15 cellular contexts compared by ENCODE assay signal in the genomic region with DNA sequence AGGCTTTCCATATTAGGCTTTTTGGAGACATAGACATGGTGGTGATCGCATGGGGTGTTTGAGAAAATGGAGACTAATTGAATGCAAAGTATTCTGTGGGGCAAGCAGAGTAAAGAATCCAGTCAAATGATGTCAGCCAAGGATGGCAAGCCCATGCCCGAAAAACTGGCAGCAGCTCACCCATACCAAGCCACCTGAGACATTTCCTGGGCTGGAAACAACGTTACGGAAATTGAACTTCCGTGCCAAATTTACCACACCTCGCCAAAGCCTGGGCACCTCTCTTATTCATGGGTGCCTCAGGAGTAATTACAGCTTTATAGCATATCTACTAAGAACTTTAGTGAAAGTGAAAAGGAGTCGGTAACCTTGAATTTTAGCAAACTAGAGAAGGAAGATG.
DNase-seq lines count a peak whose midpoint lies in the region; ATAC-seq and TF ChIP-seq lines count a peak whose summit lies in the region.
"Had no signal": no experiment of that assay in that cellular context is flagged by ENCODE, and none has a peak within 500 bp of the region (broad histone marks: within the 10 kb centered on the region; RNA-seq: fewer than 3 reads in every experiment).

No MANE protein-coding gene starts in this region.

- TF ChIP-seq CTCF in breast epithelium (IDR thresholded peaks at IDR 0.05) (no peak), fibroblast of lung (conservative IDR thresholded peaks at IDR 0.05 in 1 of 2, IDR thresholded peaks at IDR 0.05 in 1 of 2; ENCODE audit: low read depth in 1 of 2, low read length in 2 of 2) (no peak), sigmoid colon (IDR thresholded peaks at IDR 0.05) (no peak), WERI-Rb-1 (IDR thresholded peaks at IDR 0.05; ENCODE audit: low read depth, low read length) (no peak)

- H3K36me3 ChIP-seq in breast epithelium (no peaks in the 10 kb centered on the region), fibroblast of lung (ENCODE audit: control insufficient read depth, insufficient read depth, low read length) (no peaks in the 10 kb centered on the region), sigmoid colon (peaks cover 0 to 8% (median 0%) of the 10 kb centered on the region in 4 donors), urinary bladder (ENCODE audit: insufficient read depth) (peaks cover 1% of the 10 kb centered on the region), WERI-Rb-1 (no peaks in the 10 kb centered on the region)
- H3K36me3 ChIP-seq: pancreas had no signal

- H4K20me1 ChIP-seq in fibroblast of lung (ENCODE audit: control insufficient read depth, extremely low read depth, insufficient read depth, low read length): no peaks in the 10 kb centered on the region

- H3K4me1 ChIP-seq in breast epithelium (peaks cover 1 to 28% of the 10 kb centered on the region in 2 donors), fibroblast of lung (ENCODE audit: control insufficient read depth, extremely low read depth, insufficient read depth, low read length) (peaks cover 8% of the 10 kb centered on the region), sigmoid colon (peaks cover 0 to 100% (median 95%) of the 10 kb centered on the region in 4 donors), urinary bladder (ENCODE audit: insufficient read depth) (no peaks in the 10 kb centered on the region)

- peak in 1 of 2 donors; percentile 75 for DNase-seq in breast epithelium (ENCODE audit: low spot score in 2 of 2)
- DNase-seq in fibroblast of lung (ENCODE audit: low read depth in 2 of 2): no peak
- DNase-seq in sigmoid colon: no peak
- no peak for DNase-seq in WERI-Rb-1
- DNase-seq in DMS79 (lab: John Stamatoyannopoulos, UW): no peak
- DNase-seq: activated naive CD8-positive, alpha-beta T cell treated with anti-CD3 and anti-CD28 coated beads, Interleukin-2, amount 10 ng/mL, durations not matched to agents 7 days and 5 days; head of caudate nucleus; KBM-7; naive thymus-derived CD4-positive, alpha-beta T cell; NCI-H2081; pancreas; stimulated activated CD4-positive, alpha-beta T cell treated with anti-CD3 and anti-CD28 coated beads, Interleukin-4, amount 100 ng/mL, for 1 hour had no signal

- WGBS in sigmoid colon, 2 donors: 91 to 92% methylated on average over 7 of the region's 7 CpGs
- WGBS in urinary bladder: 75% methylated on average over 7 of the region's 7 CpGs

- peak overlapping the region; percentile 11 for H3K4me2 ChIP-seq in fibroblast of lung (ENCODE audit: extremely low read depth, insufficient read depth, low read length)

- H3K9ac ChIP-seq in fibroblast of lung (ENCODE audit: insufficient read depth, low read length): no peak overlapping the region

- H3K27me3 ChIP-seq in breast epithelium (no peaks in the 10 kb centered on the region), fibroblast of lung (ENCODE audit: control insufficient read depth, insufficient read depth, low read length) (no peaks in the 10 kb centered on the region), sigmoid colon (no peaks in the 10 kb centered on the region), WERI-Rb-1 (ENCODE audit: insufficient read depth, low read depth, severe bottlenecking) (no peaks in the 10 kb centered on the region)
- H3K27me3 ChIP-seq: pancreas had no signal

- no peak for ATAC-seq in HG02970 (IDR thresholded peaks at IDR 0.05; ENCODE audit: low FRiP score, unreplicated experiment)
- ATAC-seq: naive thymus-derived CD4-positive, alpha-beta T cell; pancreas had no signal

- no peak for TF ChIP-seq EP300 in sigmoid colon (IDR thresholded peaks at IDR 0.05)

- H3K9me3 ChIP-seq in breast epithelium (no peaks in the 10 kb centered on the region), fibroblast of lung (ENCODE audit: control insufficient read depth, insufficient read depth, low read depth, low read length) (no peaks in the 10 kb centered on the region), sigmoid colon (no peaks in the 10 kb centered on the region), WERI-Rb-1 (ENCODE audit: severe bottlenecking) (no peaks in the 10 kb centered on the region)
- H3K9me3 ChIP-seq: pancreas had no signal

- TF ChIP-seq POLR2A in breast epithelium (IDR thresholded peaks at IDR 0.05) (no peak), sigmoid colon (IDR thresholded peaks at IDR 0.05) (no peak)

- H3K79me2 ChIP-seq in fibroblast of lung (ENCODE audit: control insufficient read depth, insufficient read depth, low read length): peaks cover 82% of the 10 kb centered on the region

- no peak overlapping the region for H3K4me3 ChIP-seq in breast epithelium
- no peak overlapping the region for H3K4me3 ChIP-seq in fibroblast of lung (replicated peaks in 1 of 4; ENCODE audit: control extremely low read depth in 1 of 4, insufficient read depth in 1 of 4, low read depth in 3 of 4, low read length in 4 of 4)
- H3K4me3 ChIP-seq in sigmoid colon: no peak overlapping the region
- no peak overlapping the region for H3K4me3 ChIP-seq in urinary bladder (ENCODE audit: low read depth, low read length)
- no peak overlapping the region for H3K4me3 ChIP-seq in WERI-Rb-1 (ENCODE audit: low read depth, low read length)
- H3K4me3 ChIP-seq: pancreas, skin epidermis had no signal

- H3K27ac ChIP-seq in breast epithelium (peak overlapping the region; percentile 84 to 85), fibroblast of lung (ENCODE audit: insufficient read depth, low read length) (peak overlapping the region; percentile 60), sigmoid colon (peak overlapping the region; percentile 94 to 99 (median 98)), urinary bladder (ENCODE audit: low read depth) (peak overlapping the region; percentile 23), WERI-Rb-1 (no peak overlapping the region)
- H3K27ac ChIP-seq: pancreas had no signal

- no peak overlapping the region for H2AFZ ChIP-seq in fibroblast of lung (ENCODE audit: low read length)

- intact Hi-C loops in breast epithelium (cut with DNase I; ENCODE audit: low total_unique reads): no loop called here
- intact Hi-C loops in sigmoid colon (cut with DNase I): no loop called here
